1 cellular context compared by ENCODE assay signal in the genomic region with DNA sequence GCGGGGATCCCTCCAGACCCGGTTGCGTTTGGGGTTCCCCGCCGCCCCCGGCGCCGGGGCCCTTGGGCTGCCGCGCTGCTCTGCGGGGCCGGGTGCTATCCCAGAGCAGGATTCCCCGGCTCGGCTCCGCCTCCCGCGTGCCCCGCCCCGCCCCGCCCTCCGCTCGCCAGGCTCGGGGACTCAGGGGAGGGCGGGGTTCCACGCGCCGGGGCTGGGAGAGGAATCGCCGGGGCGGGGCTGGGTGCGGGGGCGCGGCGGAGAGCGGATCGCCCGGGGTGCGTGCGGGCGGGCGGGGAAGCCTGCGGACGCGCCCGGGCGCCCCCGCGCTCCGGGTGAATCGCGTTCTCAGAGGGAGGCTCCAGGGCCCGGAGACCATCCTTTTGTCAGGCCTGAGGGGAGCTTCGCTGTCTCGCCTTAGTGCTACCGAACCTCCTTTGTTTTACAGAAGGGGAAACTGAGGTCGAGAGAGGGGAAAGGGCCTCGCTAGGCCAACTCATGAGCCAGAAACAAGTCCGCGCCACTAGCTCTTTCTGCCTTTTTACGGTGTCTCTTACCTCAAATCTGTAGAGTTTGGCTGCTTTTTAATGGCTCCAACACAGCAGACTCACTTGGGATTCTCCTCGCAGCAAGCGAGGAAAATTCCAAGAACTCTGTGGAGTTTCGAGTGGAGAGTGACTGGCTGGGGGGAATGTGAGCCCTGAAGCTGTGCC.
A peak's percentile ranks its signal among the peaks of the same experiment; 100 is the strongest.
TF ChIP-seq lines count a peak whose summit lies in the region.

A gene (minus strand): TSS at position 82 of the 710 bp plus-strand sequence. CDS start 260 bp downstream, outside the sequence.

TF ChIP-seq in K562, 482 proteins besides CTCF, POLR2A, EP300 and RAD21 (continued from another document and continues in another):
- TF ChIP-seq, protein P1, sequence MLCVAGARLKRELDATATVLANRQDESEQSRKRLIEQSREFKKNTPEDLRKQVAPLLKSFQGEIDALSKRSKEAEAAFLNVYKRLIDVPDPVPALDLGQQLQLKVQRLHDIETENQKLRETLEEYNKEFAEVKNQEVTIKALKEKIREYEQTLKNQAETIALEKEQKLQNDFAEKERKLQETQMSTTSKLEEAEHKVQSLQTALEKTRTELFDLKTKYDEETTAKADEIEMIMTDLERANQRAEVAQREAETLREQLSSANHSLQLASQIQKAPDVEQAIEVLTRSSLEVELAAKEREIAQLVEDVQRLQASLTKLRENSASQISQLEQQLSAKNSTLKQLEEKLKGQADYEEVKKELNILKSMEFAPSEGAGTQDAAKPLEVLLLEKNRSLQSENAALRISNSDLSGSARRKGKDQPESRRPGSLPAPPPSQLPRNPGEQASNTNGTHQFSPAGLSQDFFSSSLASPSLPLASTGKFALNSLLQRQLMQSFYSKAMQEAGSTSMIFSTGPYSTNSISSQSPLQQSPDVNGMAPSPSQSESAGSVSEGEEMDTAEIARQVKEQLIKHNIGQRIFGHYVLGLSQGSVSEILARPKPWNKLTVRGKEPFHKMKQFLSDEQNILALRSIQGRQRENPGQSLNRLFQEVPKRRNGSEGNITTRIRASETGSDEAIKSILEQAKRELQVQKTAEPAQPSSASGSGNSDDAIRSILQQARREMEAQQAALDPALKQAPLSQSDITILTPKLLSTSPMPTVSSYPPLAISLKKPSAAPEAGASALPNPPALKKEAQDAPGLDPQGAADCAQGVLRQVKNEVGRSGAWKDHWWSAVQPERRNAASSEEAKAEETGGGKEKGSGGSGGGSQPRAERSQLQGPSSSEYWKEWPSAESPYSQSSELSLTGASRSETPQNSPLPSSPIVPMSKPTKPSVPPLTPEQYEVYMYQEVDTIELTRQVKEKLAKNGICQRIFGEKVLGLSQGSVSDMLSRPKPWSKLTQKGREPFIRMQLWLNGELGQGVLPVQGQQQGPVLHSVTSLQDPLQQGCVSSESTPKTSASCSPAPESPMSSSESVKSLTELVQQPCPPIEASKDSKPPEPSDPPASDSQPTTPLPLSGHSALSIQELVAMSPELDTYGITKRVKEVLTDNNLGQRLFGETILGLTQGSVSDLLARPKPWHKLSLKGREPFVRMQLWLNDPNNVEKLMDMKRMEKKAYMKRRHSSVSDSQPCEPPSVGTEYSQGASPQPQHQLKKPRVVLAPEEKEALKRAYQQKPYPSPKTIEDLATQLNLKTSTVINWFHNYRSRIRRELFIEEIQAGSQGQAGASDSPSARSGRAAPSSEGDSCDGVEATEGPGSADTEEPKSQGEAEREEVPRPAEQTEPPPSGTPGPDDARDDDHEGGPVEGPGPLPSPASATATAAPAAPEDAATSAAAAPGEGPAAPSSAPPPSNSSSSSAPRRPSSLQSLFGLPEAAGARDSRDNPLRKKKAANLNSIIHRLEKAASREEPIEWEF (CRISPR knock-in tag; IDR thresholded peaks at IDR 0.05) = no peak
- TF ChIP-seq SMARCB1 (IDR thresholded peaks at IDR 0.05; ENCODE audit: insufficient read length, low read depth) = no peak
- TF ChIP-seq RAD51 (IDR thresholded peaks at IDR 0.05; ENCODE audit: borderline replicate concordance, low read depth) = no peak
- no peak for TF ChIP-seq SAP30 (IDR thresholded peaks at IDR 0.05; ENCODE audit: borderline replicate concordance, insufficient read depth, low read depth, low read length, poor library complexity, severe bottlenecking)
- no peak for TF ChIP-seq ZNF507 (tag; conservative IDR thresholded peaks at IDR 0.05)
- no peak for TF ChIP-seq MCM5 (IDR thresholded peaks at IDR 0.05; ENCODE audit: low read depth)
- no peak for TF ChIP-seq NR3C1 (CRISPR knock-in tag; IDR thresholded peaks at IDR 0.05)
- no peak for TF ChIP-seq SIN3B (IDR thresholded peaks at IDR 0.05; ENCODE audit: low read depth)
- no peak for TF ChIP-seq FOXA3 (CRISPR knock-in tag; conservative IDR thresholded peaks at IDR 0.05 in 1 of 2, IDR thresholded peaks at IDR 0.05 in 1 of 2)
- no peak for TF ChIP-seq LEF1 (IDR thresholded peaks at IDR 0.05)
- TF ChIP-seq RHOXF2B (CRISPR knock-in tag; conservative IDR thresholded peaks at IDR 0.05) = no peak
- no peak for TF ChIP-seq LARP7 (IDR thresholded peaks at IDR 0.05)
- TF ChIP-seq SETDB1 (IDR thresholded peaks at IDR 0.05; ENCODE audit: low read length) = no peak
- no peak for TF ChIP-seq ZNF316 (IDR thresholded peaks at IDR 0.05)
- no peak for TF ChIP-seq ZC3H11A (IDR thresholded peaks at IDR 0.05; ENCODE audit: low read depth, low read length)
- TF ChIP-seq, protein P2, sequence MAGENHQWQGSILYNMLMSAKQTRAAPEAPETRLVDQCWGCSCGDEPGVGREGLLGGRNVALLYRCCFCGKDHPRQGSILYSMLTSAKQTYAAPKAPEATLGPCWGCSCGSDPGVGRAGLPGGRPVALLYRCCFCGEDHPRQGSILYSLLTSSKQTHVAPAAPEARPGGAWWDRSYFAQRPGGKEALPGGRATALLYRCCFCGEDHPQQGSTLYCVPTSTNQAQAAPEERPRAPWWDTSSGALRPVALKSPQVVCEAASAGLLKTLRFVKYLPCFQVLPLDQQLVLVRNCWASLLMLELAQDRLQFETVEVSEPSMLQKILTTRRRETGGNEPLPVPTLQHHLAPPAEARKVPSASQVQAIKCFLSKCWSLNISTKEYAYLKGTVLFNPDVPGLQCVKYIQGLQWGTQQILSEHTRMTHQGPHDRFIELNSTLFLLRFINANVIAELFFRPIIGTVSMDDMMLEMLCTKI (IDR thresholded peaks at IDR 0.05; ENCODE audit: partially characterized antibody) = no peak
- TF ChIP-seq BCOR (IDR thresholded peaks at IDR 0.05) = 0 out of 2 replicates have a peak, but pooled peaks have one; percentile 37
- no peak for TF ChIP-seq DNMT1 (IDR thresholded peaks at IDR 0.05)
- no peak for TF ChIP-seq SMARCA4 (IDR thresholded peaks at IDR 0.05)
- TF ChIP-seq, protein P3, sequence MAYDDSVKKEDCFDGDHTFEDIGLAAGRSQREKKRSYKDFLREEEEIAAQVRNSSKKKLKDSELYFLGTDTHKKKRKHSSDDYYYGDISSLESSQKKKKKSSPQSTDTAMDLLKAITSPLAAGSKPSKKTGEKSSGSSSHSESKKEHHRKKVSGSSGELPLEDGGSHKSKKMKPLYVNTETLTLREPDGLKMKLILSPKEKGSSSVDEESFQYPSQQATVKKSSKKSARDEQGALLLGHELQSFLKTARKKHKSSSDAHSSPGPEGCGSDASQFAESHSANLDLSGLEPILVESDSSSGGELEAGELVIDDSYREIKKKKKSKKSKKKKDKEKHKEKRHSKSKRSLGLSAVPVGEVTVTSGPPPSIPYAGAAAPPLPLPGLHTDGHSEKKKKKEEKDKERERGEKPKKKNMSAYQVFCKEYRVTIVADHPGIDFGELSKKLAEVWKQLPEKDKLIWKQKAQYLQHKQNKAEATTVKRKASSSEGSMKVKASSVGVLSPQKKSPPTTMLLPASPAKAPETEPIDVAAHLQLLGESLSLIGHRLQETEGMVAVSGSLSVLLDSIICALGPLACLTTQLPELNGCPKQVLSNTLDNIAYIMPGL (CRISPR knock-in tag; IDR thresholded peaks at IDR 0.05) = no peak
- TF ChIP-seq, protein P4, sequence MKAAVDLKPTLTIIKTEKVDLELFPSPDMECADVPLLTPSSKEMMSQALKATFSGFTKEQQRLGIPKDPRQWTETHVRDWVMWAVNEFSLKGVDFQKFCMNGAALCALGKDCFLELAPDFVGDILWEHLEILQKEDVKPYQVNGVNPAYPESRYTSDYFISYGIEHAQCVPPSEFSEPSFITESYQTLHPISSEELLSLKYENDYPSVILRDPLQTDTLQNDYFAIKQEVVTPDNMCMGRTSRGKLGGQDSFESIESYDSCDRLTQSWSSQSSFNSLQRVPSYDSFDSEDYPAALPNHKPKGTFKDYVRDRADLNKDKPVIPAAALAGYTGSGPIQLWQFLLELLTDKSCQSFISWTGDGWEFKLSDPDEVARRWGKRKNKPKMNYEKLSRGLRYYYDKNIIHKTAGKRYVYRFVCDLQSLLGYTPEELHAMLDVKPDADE (conservative IDR thresholded peaks at IDR 0.05; ENCODE audit: control insufficient read depth, low read depth, low read length) = no peak
- TF ChIP-seq, protein P5, sequence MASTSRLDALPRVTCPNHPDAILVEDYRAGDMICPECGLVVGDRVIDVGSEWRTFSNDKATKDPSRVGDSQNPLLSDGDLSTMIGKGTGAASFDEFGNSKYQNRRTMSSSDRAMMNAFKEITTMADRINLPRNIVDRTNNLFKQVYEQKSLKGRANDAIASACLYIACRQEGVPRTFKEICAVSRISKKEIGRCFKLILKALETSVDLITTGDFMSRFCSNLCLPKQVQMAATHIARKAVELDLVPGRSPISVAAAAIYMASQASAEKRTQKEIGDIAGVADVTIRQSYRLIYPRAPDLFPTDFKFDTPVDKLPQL (IDR thresholded peaks at IDR 0.05; ENCODE audit: extremely low read depth, insufficient read length) = no peak
- no peak for TF ChIP-seq FUS (optimal IDR thresholded peaks at IDR 0.05; ENCODE audit: low read depth, low read length)
- TF ChIP-seq BRCA1 (IDR thresholded peaks at IDR 0.05) = no peak
- TF ChIP-seq BRCA1 (CRISPR knock-in tag; IDR thresholded peaks at IDR 0.05) = no peak
- no peak for TF ChIP-seq ZNF347 (CRISPR knock-in tag; IDR thresholded peaks at IDR 0.05; ENCODE audit: low read depth)
- TF ChIP-seq MCM7 (IDR thresholded peaks at IDR 0.05) = no peak
- no peak for TF ChIP-seq ELF4 (CRISPR knock-in tag; IDR thresholded peaks at IDR 0.05)
- peak in 1 of 2 experiments; percentile 6; a peak in 1 of 4 replicates for TF ChIP-seq RCOR1 (IDR thresholded peaks at IDR 0.05; ENCODE audit: borderline replicate concordance in 1 of 2, low read depth in 2 of 2, low read length in 2 of 2)
- TF ChIP-seq SNRNP70 (optimal IDR thresholded peaks at IDR 0.05; ENCODE audit: low read depth, low read length) = no peak
- no peak for TF ChIP-seq KAT7 (CRISPR knock-in tag; IDR thresholded peaks at IDR 0.05; ENCODE audit: borderline replicate concordance)
- TF ChIP-seq FOXP1 (CRISPR knock-in tag; IDR thresholded peaks at IDR 0.05) = peak; percentile 7; the same call in 1 of the 2 replicates
- TF ChIP-seq, protein P6, sequence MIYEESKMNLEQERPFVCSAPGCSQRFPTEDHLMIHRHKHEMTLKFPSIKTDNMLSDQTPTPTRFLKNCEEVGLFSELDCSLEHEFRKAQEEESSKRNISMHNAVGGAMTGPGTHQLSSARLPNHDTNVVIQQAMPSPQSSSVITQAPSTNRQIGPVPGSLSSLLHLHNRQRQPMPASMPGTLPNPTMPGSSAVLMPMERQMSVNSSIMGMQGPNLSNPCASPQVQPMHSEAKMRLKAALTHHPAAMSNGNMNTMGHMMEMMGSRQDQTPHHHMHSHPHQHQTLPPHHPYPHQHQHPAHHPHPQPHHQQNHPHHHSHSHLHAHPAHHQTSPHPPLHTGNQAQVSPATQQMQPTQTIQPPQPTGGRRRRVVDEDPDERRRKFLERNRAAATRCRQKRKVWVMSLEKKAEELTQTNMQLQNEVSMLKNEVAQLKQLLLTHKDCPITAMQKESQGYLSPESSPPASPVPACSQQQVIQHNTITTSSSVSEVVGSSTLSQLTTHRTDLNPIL (CRISPR knock-in tag; IDR thresholded peaks at IDR 0.05) = no peak
- TF ChIP-seq, protein P7, sequence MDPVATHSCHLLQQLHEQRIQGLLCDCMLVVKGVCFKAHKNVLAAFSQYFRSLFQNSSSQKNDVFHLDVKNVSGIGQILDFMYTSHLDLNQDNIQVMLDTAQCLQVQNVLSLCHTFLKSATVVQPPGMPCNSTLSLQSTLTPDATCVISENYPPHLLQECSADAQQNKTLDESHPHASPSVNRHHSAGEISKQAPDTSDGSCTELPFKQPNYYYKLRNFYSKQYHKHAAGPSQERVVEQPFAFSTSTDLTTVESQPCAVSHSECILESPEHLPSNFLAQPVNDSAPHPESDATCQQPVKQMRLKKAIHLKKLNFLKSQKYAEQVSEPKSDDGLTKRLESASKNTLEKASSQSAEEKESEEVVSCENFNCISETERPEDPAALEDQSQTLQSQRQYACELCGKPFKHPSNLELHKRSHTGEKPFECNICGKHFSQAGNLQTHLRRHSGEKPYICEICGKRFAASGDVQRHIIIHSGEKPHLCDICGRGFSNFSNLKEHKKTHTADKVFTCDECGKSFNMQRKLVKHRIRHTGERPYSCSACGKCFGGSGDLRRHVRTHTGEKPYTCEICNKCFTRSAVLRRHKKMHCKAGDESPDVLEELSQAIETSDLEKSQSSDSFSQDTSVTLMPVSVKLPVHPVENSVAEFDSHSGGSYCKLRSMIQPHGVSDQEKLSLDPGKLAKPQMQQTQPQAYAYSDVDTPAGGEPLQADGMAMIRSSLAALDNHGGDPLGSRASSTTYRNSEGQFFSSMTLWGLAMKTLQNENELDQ (CRISPR knock-in tag; IDR thresholded peaks at IDR 0.05; ENCODE audit: borderline replicate concordance) = no peak
- TF ChIP-seq, protein P8, sequence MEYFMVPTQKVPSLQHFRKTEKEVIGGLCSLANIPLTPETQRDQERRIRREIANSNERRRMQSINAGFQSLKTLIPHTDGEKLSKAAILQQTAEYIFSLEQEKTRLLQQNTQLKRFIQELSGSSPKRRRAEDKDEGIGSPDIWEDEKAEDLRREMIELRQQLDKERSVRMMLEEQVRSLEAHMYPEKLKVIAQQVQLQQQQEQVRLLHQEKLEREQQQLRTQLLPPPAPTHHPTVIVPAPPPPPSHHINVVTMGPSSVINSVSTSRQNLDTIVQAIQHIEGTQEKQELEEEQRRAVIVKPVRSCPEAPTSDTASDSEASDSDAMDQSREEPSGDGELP (CRISPR knock-in tag; IDR thresholded peaks at IDR 0.05; ENCODE audit: borderline replicate concordance) = 0 out of 2 replicates have a peak, but pooled peaks have one; percentile 11
- TF ChIP-seq TRIM24 (IDR thresholded peaks at IDR 0.05) = no peak
- TF ChIP-seq SP2 (IDR thresholded peaks at IDR 0.05; ENCODE audit: extremely low read depth, low read depth, low read length, poor library complexity, severe bottlenecking) = no peak
- TF ChIP-seq POLR2G (IDR thresholded peaks at IDR 0.05; ENCODE audit: low read depth, low read length) = peak; percentile 72
- no peak for TF ChIP-seq TARDBP (IDR thresholded peaks at IDR 0.05)
